14 cellular contexts compared by ENCODE assay signal in the genomic region with DNA sequence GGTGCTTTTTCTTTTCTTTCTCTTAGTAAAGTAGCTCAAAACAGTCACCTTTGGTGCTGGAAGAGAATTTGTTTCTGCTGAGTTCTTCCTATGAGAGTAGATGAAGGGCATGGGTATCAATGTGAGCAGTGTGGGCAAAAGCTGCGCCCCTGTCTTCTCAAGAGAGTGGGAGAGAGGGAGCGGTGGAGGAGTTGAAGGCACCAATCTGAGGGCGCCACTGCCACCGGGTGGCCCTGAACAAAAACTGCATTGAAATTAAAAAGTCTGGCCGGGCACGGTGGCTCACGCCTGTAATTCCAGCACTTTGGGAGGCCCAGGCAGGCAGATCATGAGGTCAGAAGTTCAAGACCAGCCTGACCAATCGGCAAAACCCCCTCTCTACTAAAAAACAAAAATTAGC. TPM values are rescaled to one million over a fixed set of nuclear protein-coding genes. Genes with fewer than 3 reads are reported as not detected.
DNase-seq lines count a peak whose midpoint lies in the region; ATAC-seq and TF ChIP-seq lines count a peak whose summit lies in the region.
"Had no signal": no experiment of that assay in that cellular context is flagged by ENCODE, and none has a peak within 500 bp of the region (broad histone marks: within the 10 kb centered on the region; RNA-seq: fewer than 3 reads in every experiment).

No MANE protein-coding gene starts in this region.

- peak overlapping the region; percentile 26 for H3K27ac Mint-ChIP-seq in type B pancreatic cell

- 80 to 87% (median 86%) methylated on average over 8 of the region's 8 CpGs for WGBS in heart left ventricle, 4 donors

- H3K27me3 ChIP-seq in cardiac muscle cell (no peaks in the 10 kb centered on the region), heart left ventricle (no peaks in the 10 kb centered on the region), fibroblast of lung (ENCODE audit: control insufficient read depth, insufficient read depth, low read length) (no peaks in the 10 kb centered on the region)
- H3K27me3 ChIP-seq: suprapubic skin had no signal

- no peak overlapping the region for H3K4me3 ChIP-seq in cardiac muscle cell
- no peak overlapping the region for H3K4me3 ChIP-seq in heart left ventricle
- H3K4me3 ChIP-seq in OCI-LY7 (ENCODE audit: low read depth, low read length, poor library complexity, severe bottlenecking), result no peak overlapping the region
- no peak overlapping the region for H3K4me3 ChIP-seq in fibroblast of lung (replicated peaks in 1 of 4; ENCODE audit: control extremely low read depth in 1 of 4, insufficient read depth in 1 of 4, low read depth in 3 of 4, low read length in 4 of 4)
- H3K4me3 ChIP-seq: skin epidermis, suprapubic skin had no signal

- DNase-seq in cardiac muscle cell (ENCODE audit: low read depth in 1 of 2, low spot score in 1 of 2), result no peak
- DNase-seq in heart left ventricle, result no peak
- no peak for DNase-seq in OCI-LY7 (ENCODE audit: low spot score)
- no peak for DNase-seq in fibroblast of lung (ENCODE audit: low read depth in 2 of 2)
- no peak for DNase-seq in type B pancreatic cell (ENCODE audit: extremely low spot score, unreplicated experiment)
- no peak for DNase-seq in superior temporal gyrus (ENCODE audit: extremely low spot score)
- DNase-seq in activated CD4-positive, alpha-beta T cell treated with anti-CD3 and anti-CD28 coated beads, Interleukin-2, amount 50 U/mL, for 1 hour, result no peak
- DNase-seq: central memory CD4-positive, alpha-beta T cell; DMS53; left colon; NCI-H2107 had no signal

- no peaks in the 10 kb centered on the region for H3K27me3 Mint-ChIP-seq in type B pancreatic cell

- POLR2A ChIA-PET in OCI-LY7 (lab: Charles Lee), result interaction anchor here (0.7 kb wide), 2 partner anchors 73 to 81 kb away, joined by 3 to 4 read pairs; no protein-coding TSS in a partner anchor

- H3K4me1 ChIP-seq in cardiac muscle cell (ENCODE audit: low read depth) (no peaks in the 10 kb centered on the region), heart left ventricle (peaks cover 0 to 27% (median 23%) of the 10 kb centered on the region in 12 donors), OCI-LY7 (ENCODE audit: insufficient read depth, low read length, poor library complexity, severe bottlenecking) (no peaks in the 10 kb centered on the region), fibroblast of lung (ENCODE audit: control insufficient read depth, extremely low read depth, insufficient read depth, low read length) (peaks cover 13% of the 10 kb centered on the region)

- peaks cover 8% of the 10 kb centered on the region for H3K36me3 Mint-ChIP-seq in type B pancreatic cell

- H4K20me1 ChIP-seq in OCI-LY7 (ENCODE audit: insufficient read depth, low read length) (no peaks in the 10 kb centered on the region), fibroblast of lung (ENCODE audit: control insufficient read depth, extremely low read depth, insufficient read depth, low read length) (no peaks in the 10 kb centered on the region)

- no peaks in the 10 kb centered on the region for H3K9me3 ChIP-seq in cardiac muscle cell (ENCODE audit: low read depth)
- H3K9me3 ChIP-seq in heart left ventricle, result no peaks in the 10 kb centered on the region
- H3K9me3 ChIP-seq in OCI-LY7 (ENCODE audit: low read length), result no peaks in the 10 kb centered on the region
- no peaks in the 10 kb centered on the region for H3K9me3 ChIP-seq in fibroblast of lung (ENCODE audit: control insufficient read depth, insufficient read depth, low read depth, low read length)
- H3K9me3 ChIP-seq: suprapubic skin had no signal

- H3K4me2 ChIP-seq in OCI-LY7 (ENCODE audit: low read length) (no peak overlapping the region), fibroblast of lung (ENCODE audit: extremely low read depth, insufficient read depth, low read length) (no peak overlapping the region)

- no peak overlapping the region for H3K4me3 Mint-ChIP-seq in type B pancreatic cell

- CTCF ChIA-PET in OCI-LY7 (lab: Charles Lee; ENCODE audit: unreplicated experiment), result no interaction called here

- H3K9ac ChIP-seq in fibroblast of lung (ENCODE audit: insufficient read depth, low read length), result no peak overlapping the region

- H3K36me3 ChIP-seq in cardiac muscle cell (peaks cover 71% of the 10 kb centered on the region), heart left ventricle (peaks cover 0 to 100% (median 92%) of the 10 kb centered on the region in 9 donors), OCI-LY7 (ENCODE audit: insufficient read depth, low read length) (peaks cover 100% of the 10 kb centered on the region), fibroblast of lung (ENCODE audit: control insufficient read depth, insufficient read depth, low read length) (peaks cover 49% of the 10 kb centered on the region)

- H3K9me2 ChIP-seq in OCI-LY7 (ENCODE audit: insufficient read depth, low read length), result no peaks in the 10 kb centered on the region

- H2AFZ ChIP-seq in OCI-LY7 (ENCODE audit: low read length) (no peak overlapping the region), fibroblast of lung (ENCODE audit: low read length) (no peak overlapping the region)

- H3K79me2 ChIP-seq in OCI-LY7 (ENCODE audit: insufficient read depth, low read depth, low read length), result peaks cover 7% of the 10 kb centered on the region; the same call in 1 of the 2 replicates
- peaks cover 30% of the 10 kb centered on the region for H3K79me2 ChIP-seq in fibroblast of lung (ENCODE audit: control insufficient read depth, insufficient read depth, low read length)

- BruUV-seq in OCI-LY7 (replicated peaks; lab: Mats Ljungman, UMichigan), result no TSS peak

- H3K27ac ChIP-seq in cardiac muscle cell (no peak overlapping the region), heart left ventricle (peak overlapping the region in 2 of 12 donors; percentile 16 to 20), OCI-LY7 (ENCODE audit: low read depth, low read length, poor library complexity, severe bottlenecking) (no peak overlapping the region), fibroblast of lung (ENCODE audit: insufficient read depth, low read length) (no peak overlapping the region)
- H3K27ac ChIP-seq: suprapubic skin had no signal

- intact Hi-C loops in heart left ventricle (cut with DNase I), result loop anchor here in 8 of 10 donors (5.0 to 10.0 kb wide), 9 partner anchors 71 to 296 kb away; a partner anchor contains a TSS
- intact Hi-C loops in OCI-LY7 (cut with micrococcal nuclease; ENCODE audit: unreplicated experiment), result loop anchor here (5.0 kb wide), 1 partner anchor 84 kb away; no protein-coding TSS in a partner anchor

- TF ChIP-seq CTCF in cardiac muscle cell (IDR thresholded peaks at IDR 0.05; ENCODE audit: low read depth, low read length) (peak; percentile 27), heart left ventricle (IDR thresholded peaks at IDR 0.05) (peak in 4 of 12 donors; percentile 17 to 34 (median 24)), OCI-LY7 (conservative IDR thresholded peaks at IDR 0.05; ENCODE audit: low read length) (peak; percentile 56), fibroblast of lung (conservative IDR thresholded peaks at IDR 0.05 in 1 of 2, IDR thresholded peaks at IDR 0.05 in 1 of 2; ENCODE audit: low read depth in 1 of 2, low read length in 2 of 2) (peak; percentile 25 to 29), type B pancreatic cell (conservative IDR thresholded peaks at IDR 0.05) (peak; percentile 51)

- no peaks in the 10 kb centered on the region for H3K9me3 Mint-ChIP-seq in type B pancreatic cell

- ATAC-seq in heart left ventricle, result no peak
- ATAC-seq in HG02870 (IDR thresholded peaks at IDR 0.05; ENCODE audit: unreplicated experiment), result no peak
- ATAC-seq: left colon had no signal

- no peak for TF ChIP-seq POLR2A in heart left ventricle (IDR thresholded peaks at IDR 0.05)

- H3K4me1 Mint-ChIP-seq in type B pancreatic cell (ENCODE audit: unreplicated experiment), result no peaks in the 10 kb centered on the region

RNA-seq across cellular contexts. Expression of a gene that starts 28.7 kb away (rescaled TPM):
- 0.70 and 1.9 TPM in 2 replicates for total RNA-seq in cardiac muscle cell
- polyA plus RNA-seq in cardiac muscle cell, result 4.0 and 4.6 TPM in 2 replicates
- total RNA-seq in heart left ventricle, result 1 to 10 TPM in 1 of 9 donors, under 1 TPM in 5, not detected in 3; 0.12 to 1.3 (median 0.14) TPM
- under 1 TPM; 0.11 to 0.21 TPM for polyA plus RNA-seq in heart left ventricle
- 0.08 and 0.25 TPM in 2 replicates for total RNA-seq in OCI-LY7 (2014; rRNA removed; shearing (Covaris generic))
- 0.67 and 0.74 TPM in 2 replicates for total RNA-seq in OCI-LY7 (2022)
- under 0.01 TPM in 2 replicates for total RNA-seq in fibroblast of lung
- 0.05 and 0.07 TPM in 2 replicates for polyA plus RNA-seq in fibroblast of lung
- not detected in 2 replicates for polyA plus RNA-seq in fibroblast of lung (2012)
- polyA minus RNA-seq in fibroblast of lung (ENCODE audit: low replicate concordance), result not detected in 2 replicates
- total RNA-seq in type B pancreatic cell (ENCODE audit: low replicate concordance), result 5.1 and 9.4 TPM in 2 replicates
